ENCODE assay signal across 1 cellular context in the genomic region with DNA sequence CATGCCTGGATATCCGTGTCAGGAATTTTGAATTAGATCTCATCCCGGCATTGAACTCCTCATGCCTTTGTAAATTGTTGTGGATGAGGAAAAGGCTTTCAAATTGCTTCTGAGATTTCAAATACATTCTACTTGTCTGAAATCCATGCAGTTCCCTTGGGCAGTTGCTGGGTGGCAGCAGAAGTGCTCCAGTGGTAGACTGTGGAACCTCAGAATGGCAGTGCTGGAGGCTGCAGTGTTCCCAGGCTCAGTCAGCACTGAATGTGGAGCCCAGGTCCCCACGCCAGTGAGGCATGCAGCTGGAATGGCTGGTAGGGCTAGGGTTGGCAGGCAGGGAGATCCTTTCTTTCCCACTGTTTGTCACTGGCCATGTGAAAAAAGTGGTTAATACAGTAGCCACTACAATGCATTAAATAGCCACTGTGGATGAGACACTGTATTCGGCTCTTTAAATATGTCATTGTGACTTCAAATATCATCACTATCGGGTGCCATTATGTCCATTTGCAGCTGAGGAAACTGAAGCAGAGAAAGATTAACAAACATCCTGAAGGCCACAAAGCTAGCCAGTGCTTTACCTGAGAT.
TF ChIP-seq lines count a peak whose summit lies in the region.

No MANE protein-coding gene starts in this region.

TF ChIP-seq in H1, 55 proteins besides CTCF, POLR2A, EP300 and RAD21 (continued from another document):
- TF ChIP-seq TCF12 (IDR thresholded peaks at IDR 0.05; ENCODE audit: low read depth, low read length) = no peak
- TF ChIP-seq BACH1 (IDR thresholded peaks at IDR 0.05; ENCODE audit: low read length) = no peak
- no peak for TF ChIP-seq EGR1 (IDR thresholded peaks at IDR 0.05; ENCODE audit: borderline replicate concordance, low read depth, low read length)
- TF ChIP-seq NANOG (IDR thresholded peaks at IDR 0.05; ENCODE audit: insufficient read depth, low read depth, low read length, poor library complexity, severe bottlenecking) = no peak
- TF ChIP-seq TEAD4 (IDR thresholded peaks at IDR 0.05; ENCODE audit: low read depth, low read length) = no peak
- TF ChIP-seq SUZ12 (IDR thresholded peaks at IDR 0.05; ENCODE audit: low read length) = no peak
- TF ChIP-seq BRCA1 (IDR thresholded peaks at IDR 0.05; ENCODE audit: low read depth, low read length) = no peak
